ENCODE assay signal across 8 cellular contexts in the genomic region with DNA sequence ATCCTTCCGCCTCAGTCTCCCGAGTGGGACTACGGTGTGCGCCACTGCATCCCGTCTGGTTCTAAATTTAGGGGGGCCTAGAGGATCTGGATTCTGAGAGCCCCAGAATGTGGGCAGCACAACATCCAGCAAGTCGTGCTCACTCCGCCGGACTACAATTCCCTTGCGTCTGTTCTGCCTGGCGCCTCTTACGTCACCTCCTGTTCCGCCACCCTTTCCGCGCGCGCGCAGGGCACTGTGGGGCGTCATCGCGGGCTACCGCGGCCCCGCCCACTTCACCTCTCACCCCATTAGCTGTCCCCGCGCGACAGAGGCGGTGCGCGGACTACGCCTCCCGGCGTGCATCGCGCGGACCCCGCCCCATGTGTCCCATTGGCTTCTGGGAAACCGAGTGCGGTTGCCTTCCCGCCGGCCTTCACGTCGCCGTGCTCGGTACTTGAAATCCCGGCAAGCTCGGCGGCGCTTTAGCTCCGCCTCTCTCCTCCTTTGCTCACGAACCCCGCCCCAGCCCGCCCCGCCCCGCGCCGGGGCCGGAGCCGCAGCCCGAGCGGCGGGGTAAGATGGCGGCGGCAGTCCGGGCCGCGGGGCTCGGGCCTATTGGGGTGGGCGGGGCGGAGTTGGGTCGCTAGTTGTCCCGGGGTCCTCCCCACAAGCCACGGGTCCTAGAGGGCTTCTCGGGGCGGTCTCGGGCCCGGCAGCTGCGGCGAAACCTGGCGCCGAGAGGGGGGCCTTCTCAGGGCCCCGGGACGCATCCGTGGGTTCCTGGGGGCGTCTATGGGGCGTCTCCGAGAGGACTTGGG. TPM values are rescaled to one million over a fixed set of nuclear protein-coding genes. Genes with fewer than 3 reads are reported as not detected.
DNase-seq lines count a peak whose midpoint lies in the region; ATAC-seq, FAIRE-seq and TF ChIP-seq lines count a peak whose summit lies in the region.

A gene with protein sequence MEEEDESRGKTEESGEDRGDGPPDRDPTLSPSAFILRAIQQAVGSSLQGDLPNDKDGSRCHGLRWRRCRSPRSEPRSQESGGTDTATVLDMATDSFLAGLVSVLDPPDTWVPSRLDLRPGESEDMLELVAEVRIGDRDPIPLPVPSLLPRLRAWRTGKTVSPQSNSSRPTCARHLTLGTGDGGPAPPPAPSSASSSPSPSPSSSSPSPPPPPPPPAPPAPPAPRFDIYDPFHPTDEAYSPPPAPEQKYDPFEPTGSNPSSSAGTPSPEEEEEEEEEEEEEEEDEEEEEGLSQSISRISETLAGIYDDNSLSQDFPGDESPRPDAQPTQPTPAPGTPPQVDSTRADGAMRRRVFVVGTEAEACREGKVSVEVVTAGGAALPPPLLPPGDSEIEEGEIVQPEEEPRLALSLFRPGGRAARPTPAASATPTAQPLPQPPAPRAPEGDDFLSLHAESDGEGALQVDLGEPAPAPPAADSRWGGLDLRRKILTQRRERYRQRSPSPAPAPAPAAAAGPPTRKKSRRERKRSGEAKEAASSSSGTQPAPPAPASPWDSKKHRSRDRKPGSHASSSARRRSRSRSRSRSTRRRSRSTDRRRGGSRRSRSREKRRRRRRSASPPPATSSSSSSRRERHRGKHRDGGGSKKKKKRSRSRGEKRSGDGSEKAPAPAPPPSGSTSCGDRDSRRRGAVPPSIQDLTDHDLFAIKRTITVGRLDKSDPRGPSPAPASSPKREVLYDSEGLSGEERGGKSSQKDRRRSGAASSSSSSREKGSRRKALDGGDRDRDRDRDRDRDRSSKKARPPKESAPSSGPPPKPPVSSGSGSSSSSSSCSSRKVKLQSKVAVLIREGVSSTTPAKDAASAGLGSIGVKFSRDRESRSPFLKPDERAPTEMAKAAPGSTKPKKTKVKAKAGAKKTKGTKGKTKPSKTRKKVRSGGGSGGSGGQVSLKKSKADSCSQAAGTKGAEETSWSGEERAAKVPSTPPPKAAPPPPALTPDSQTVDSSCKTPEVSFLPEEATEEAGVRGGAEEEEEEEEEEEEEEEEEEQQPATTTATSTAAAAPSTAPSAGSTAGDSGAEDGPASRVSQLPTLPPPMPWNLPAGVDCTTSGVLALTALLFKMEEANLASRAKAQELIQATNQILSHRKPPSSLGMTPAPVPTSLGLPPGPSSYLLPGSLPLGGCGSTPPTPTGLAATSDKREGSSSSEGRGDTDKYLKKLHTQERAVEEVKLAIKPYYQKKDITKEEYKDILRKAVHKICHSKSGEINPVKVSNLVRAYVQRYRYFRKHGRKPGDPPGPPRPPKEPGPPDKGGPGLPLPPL (plus strand): TSS at position 522 of the 800 bp plus-strand sequence. CDS start 2,818 bp downstream, outside the sequence.

- intact Hi-C loops in IMR-90 (cut with micrococcal nuclease) (loop anchor here (1.0 to 2.0 kb wide), 3 partner anchors 23 to 51 kb away; a partner anchor contains a TSS), endothelial cell of umbilical vein (cut with micrococcal nuclease) (loop anchor here (2.0 to 5.0 kb wide), 5 partner anchors 145 to 287 kb away; a partner anchor contains a TSS)

- peaks cover 7% of the 10 kb centered on the region for H3K4me1 ChIP-seq in IMR-90 (ENCODE audit: control insufficient read depth, insufficient read depth, low read length)
- H3K4me1 ChIP-seq in endothelial cell of umbilical vein (ENCODE audit: control insufficient read depth, extremely low read depth, insufficient read depth, low read length) = peaks cover 33% of the 10 kb centered on the region

- peak within 1 kb of the TSS; percentile 97 for H3K18ac ChIP-seq in IMR-90 (ENCODE audit: low read depth, low read length)

- H2BK20ac ChIP-seq in IMR-90 (ENCODE audit: low read depth, low read length) = peak within 1 kb of the TSS; percentile 85

- ATAC-seq in GM21526 (IDR thresholded peaks at IDR 0.05; ENCODE audit: low FRiP score, unreplicated experiment) = peak; percentile 47
- peak; percentile 55 for ATAC-seq in IMR-90 (ENCODE audit: low read depth)

- H2AK9ac ChIP-seq in IMR-90 (replicated peaks; ENCODE audit: low read depth, low read length, poor library complexity) = peak within 1 kb of the TSS; percentile 100

- H3K27ac ChIP-seq in IMR-90 (ENCODE audit: insufficient read depth, low read length) = peak within 1 kb of the TSS; percentile 99
- peak within 1 kb of the TSS; percentile 99 for H3K27ac ChIP-seq in endothelial cell of umbilical vein (ENCODE audit: insufficient read depth, low read depth, low read length)

- peak within 1 kb of the TSS; percentile 96 for H3K23ac ChIP-seq in IMR-90 (ENCODE audit: low read depth, low read length)

- peak within 1 kb of the TSS; percentile 78; the same call in 2 of the 3 replicates for H2BK15ac ChIP-seq in IMR-90 (ENCODE audit: low read depth, low read length)

- H3K79me2 ChIP-seq in endothelial cell of umbilical vein (ENCODE audit: control insufficient read depth, insufficient read depth, low read length) = peaks cover 53% of the 10 kb centered on the region

- peak within 1 kb of the TSS; percentile 99 for H3K56ac ChIP-seq in IMR-90 (ENCODE audit: extremely low read depth, insufficient read depth, low read length)

- H2AFZ ChIP-seq in IMR-90 (replicated peaks; ENCODE audit: low read length, poor library complexity) = peak within 1 kb of the TSS; percentile 73
- peak within 1 kb of the TSS; percentile 42 for H2AFZ ChIP-seq in endothelial cell of umbilical vein (ENCODE audit: low read depth, low read length)

- H3K9ac ChIP-seq in IMR-90 (ENCODE audit: low read depth, low read length) (peak within 1 kb of the TSS; percentile 99), endothelial cell of umbilical vein (replicated peaks; ENCODE audit: extremely low read depth, insufficient read depth, low read length) (peak within 1 kb of the TSS; percentile 99)

- no peaks in the 10 kb centered on the region for H3K9me3 ChIP-seq in IMR-90 (ENCODE audit: control insufficient read depth, insufficient read depth, low read length)
- H3K9me3 ChIP-seq in endothelial cell of umbilical vein (replicated peaks; ENCODE audit: control insufficient read depth, insufficient read depth, low read length) = no peaks in the 10 kb centered on the region

- BruUV-seq in IMR-90 (replicated peaks; lab: Mats Ljungman, UMichigan) (no TSS peak), endothelial cell of umbilical vein (replicated peaks; lab: Mats Ljungman, UMichigan) (no TSS peak)

- peak within 1 kb of the TSS; percentile 95 for H3K4me3 ChIP-seq in IMR-90 (ENCODE audit: insufficient read depth, low read depth, low read length)
- H3K4me3 ChIP-seq in endothelial cell of umbilical vein (replicated peaks in 1 of 3; ENCODE audit: insufficient read depth in 1 of 3, low read depth in 1 of 3, low read length in 3 of 3) = peak within 1 kb of the TSS; percentile 93 to 97 (median 96)

- H4K5ac ChIP-seq in IMR-90 (ENCODE audit: low read depth, low read length) = peak within 1 kb of the TSS; percentile 98

- dilution Hi-C loops in IMR-90 (cut with HindIII; ENCODE audit: low sequenced_read_pairs, unreplicated experiment) = no loop called here
- dilution Hi-C loops in endothelial cell of umbilical vein (cut with MboI; ENCODE audit: extremely low pct_ligation_motif_present, low sequenced_read_pairs) = no loop called here

- H2BK5ac ChIP-seq in IMR-90 (ENCODE audit: low read depth, low read length, poor library complexity, severe bottlenecking) = peak within 1 kb of the TSS; percentile 97

- peak within 1 kb of the TSS; percentile 100 for H2AK5ac ChIP-seq in IMR-90 (ENCODE audit: low read depth, low read length)

- H3K79me1 ChIP-seq in IMR-90 (ENCODE audit: low read depth in 1 of 2, low read length in 2 of 2) = peaks cover 34 to 70% of the 10 kb centered on the region in 2 experiments; a peak in 3 of 4 replicates

- CTCF ChIA-PET in IMR-90 (lab: Yijun Ruan, JAX) (interaction anchor here (1.7 to 2.5 kb wide), 2 partner anchors 13 to 71 kb away, joined by 3 to 7 read pairs; no protein-coding TSS in a partner anchor), endothelial cell of umbilical vein (lab: Charles Lee) (interaction anchor here (0.7 to 2.4 kb wide), 4 partner anchors 23 to 72 kb away, joined by 3 to 9 read pairs (median 4); a partner anchor contains a TSS)

- peak within 1 kb of the TSS; percentile 98 for H4K91ac ChIP-seq in IMR-90 (ENCODE audit: insufficient read depth, low read depth, low read length)

- no peak for TF ChIP-seq RAD21 in IMR-90 (IDR thresholded peaks at IDR 0.05; ENCODE audit: low read length)

- H4K20me1 ChIP-seq in IMR-90 (ENCODE audit: insufficient read depth, low read length) (peaks cover 28% of the 10 kb centered on the region), endothelial cell of umbilical vein (replicated peaks; ENCODE audit: control insufficient read depth, extremely low read depth, insufficient read depth, low read length) (no peaks in the 10 kb centered on the region)

- peak within 1 kb of the TSS; percentile 94 for H3K4me2 ChIP-seq in IMR-90 (ENCODE audit: low read depth, low read length)
- peak within 1 kb of the TSS; percentile 96 for H3K4me2 ChIP-seq in endothelial cell of umbilical vein (ENCODE audit: insufficient read depth, low read length)

- H3K36me3 ChIP-seq in IMR-90 (ENCODE audit: control insufficient read depth, insufficient read depth, low read length) (peaks cover 12% of the 10 kb centered on the region), endothelial cell of umbilical vein (ENCODE audit: control insufficient read depth in 2 of 2, extremely low read depth in 1 of 2, insufficient read depth in 2 of 2, low read length in 2 of 2) (peaks cover 0 to 12% of the 10 kb centered on the region in 2 experiments)

- TF ChIP-seq POLR2A in IMR-90 (IDR thresholded peaks at IDR 0.05; ENCODE audit: low read depth, low read length) (peak; percentile 92), endothelial cell of umbilical vein (IDR thresholded peaks at IDR 0.05; ENCODE audit: low read depth, low read length) (peak; percentile 72)

- H2BK120ac ChIP-seq in IMR-90 (ENCODE audit: low read depth, low read length) = peak within 1 kb of the TSS; percentile 94

- peak within 1 kb of the TSS; percentile 99 for H3K14ac ChIP-seq in IMR-90 (replicated peaks; ENCODE audit: low read depth, low read length)

- DNase-seq in D721Med (ENCODE audit: insufficient read length, low spot score) = peak; percentile 73
- peak; percentile 99 for DNase-seq in IMR-90
- DNase-seq in OCI-M1 (lab: John Stamatoyannopoulos, UW) = peak; percentile 100
- peak; percentile 99 for DNase-seq in activated T-cell treated with anti-CD3 and anti-CD28 coated beads for 24 hours (ENCODE audit: low read depth)
- peak; percentile 100 for DNase-seq in endothelial cell of umbilical vein (ENCODE audit: low read depth, low spot score)
- peak; percentile 99 for DNase-seq in midbrain (lab: John Stamatoyannopoulos, UW)
- peak; percentile 98 to 99 for DNase-seq in stimulated activated CD8-positive, alpha-beta memory T cell treated with anti-CD3 and anti-CD28 coated beads, Interleukin-2, amount 100 ng/mL, for 1 hour (ENCODE audit: low read depth in 2 of 2)

- H4K8ac ChIP-seq in IMR-90 (ENCODE audit: low read depth in 2 of 2, low read length in 2 of 2) = peak within 1 kb of the TSS; percentile 97 to 98

- 0% methylated on average over 28 of the region's 86 CpGs; no CpG with 5 or more reads in 1 of the 2 experiments for WGBS in IMR-90 (ENCODE audit: extremely low coverage in 2 of 2, insufficient read length in 1 of 2), 2 experiments

- POLR2A ChIA-PET in IMR-90 (lab: Charles Lee; ENCODE audit: unreplicated experiment) = interaction anchor here (0.6 kb wide), 1 partner anchor 869 kb away, joined by 3 read pairs; no protein-coding TSS in a partner anchor
- POLR2A ChIA-PET in endothelial cell of umbilical vein (lab: Charles Lee) = interaction anchor here (0.6 to 1.2 kb wide), 7 partner anchors 13 to 147 kb away, joined by 3 to 6 read pairs (median 4); a partner anchor contains a TSS

- no peak for FAIRE-seq in D721Med (lab: Jason Lieb, UNC)
- peak; percentile 95 for FAIRE-seq in endothelial cell of umbilical vein (lab: Jason Lieb, UNC)

- no peak for TF ChIP-seq CTCF in D721Med (IDR thresholded peaks at IDR 0.05; ENCODE audit: insufficient read depth, missing control alignments)
- TF ChIP-seq CTCF in IMR-90 (conservative IDR thresholded peaks at IDR 0.05; ENCODE audit: low read depth, low read length) = no peak
- no peak for TF ChIP-seq CTCF in endothelial cell of umbilical vein (IDR thresholded peaks at IDR 0.05; ENCODE audit: extremely low read depth in 1 of 2, insufficient read depth in 1 of 2, low read depth in 1 of 2, low read length in 2 of 2)

- in situ Hi-C loops in IMR-90 (cut with MboI; ENCODE audit: low sequenced_read_pairs) = no loop called here

- peak within 1 kb of the TSS; percentile 99 for H3K4ac ChIP-seq in IMR-90 (ENCODE audit: low read depth, low read length)

- H3K9me1 ChIP-seq in IMR-90 (ENCODE audit: insufficient read depth, low read length) (peaks cover 8% of the 10 kb centered on the region; the same call in 1 of the 2 replicates), endothelial cell of umbilical vein (replicated peaks; ENCODE audit: control insufficient read depth, extremely low read depth, insufficient read depth, low read length) (no peaks in the 10 kb centered on the region)

- H3K27me3 ChIP-seq in IMR-90 (ENCODE audit: control insufficient read depth, insufficient read depth, low read length) (no peaks in the 10 kb centered on the region), endothelial cell of umbilical vein (ENCODE audit: control insufficient read depth in 2 of 2, insufficient read depth in 2 of 2, low read length in 2 of 2) (no peaks in the 10 kb centered on the region)

RNA-seq across cellular contexts. Expression of the gene that starts here (rescaled TPM):
- 2.2 and 3.1 TPM in 2 replicates for total RNA-seq in IMR-90 (2012; rRNA removed)
- 14.6 and 14.8 TPM in 2 replicates for polyA plus RNA-seq in IMR-90 (2012; rRNA removed)
- polyA plus RNA-seq in IMR-90 (2012; cell fraction: cytosol; rRNA removed) = 22.4 and 28.7 TPM in 2 replicates
- 29.5 and 60.4 TPM in 2 replicates for polyA plus RNA-seq in IMR-90 (2012; cell fraction: nucleus; rRNA removed; ENCODE audit: low replicate concordance)
- total RNA-seq in endothelial cell of umbilical vein = 75.8 and 83.8 TPM in 2 replicates
- polyA plus RNA-seq in endothelial cell of umbilical vein = 9.6 and 13.3 TPM in 2 replicates
- 8.2 and 15.8 TPM in 2 replicates for polyA plus RNA-seq in endothelial cell of umbilical vein (2011; cell fraction: cytosol; rRNA removed)
- 19.6 and 21.6 TPM in 2 replicates for polyA plus RNA-seq in endothelial cell of umbilical vein (2011; cell fraction: nucleus; rRNA removed)
- polyA plus RNA-seq in endothelial cell of umbilical vein (2012) = 47.6 and 56.8 TPM in 2 replicates
- polyA minus RNA-seq in endothelial cell of umbilical vein = 4.8 and 5.2 TPM in 2 replicates
- 11.4 TPM for polyA minus RNA-seq in endothelial cell of umbilical vein (2011; cell fraction: cytosol; rRNA and poly(A)+ RNA removed)
- 4.6 and 8.6 TPM in 2 replicates for polyA minus RNA-seq in endothelial cell of umbilical vein (2011; cell fraction: nucleus; rRNA and poly(A)+ RNA removed)

Comparison
In these comparisons a context has a peak if more than half of its experiments do, and no peak if none do; other contexts are left out.
1. Peak in every context shown above with its lines: DNase-seq, ATAC-seq, H3K4me3 ChIP-seq and H3K27ac ChIP-seq.
2. RNA of the gene that starts here (total RNA-seq): 75.8 to 83.8 TPM in endothelial cell of umbilical vein; 2.2 to 3.1 TPM in IMR-90; every median in the first group is over 10 times any median in the second.